ENCODE assay signal across 19 cellular contexts in genomic region chr3:10556312-10556711, GRCh38. TPM values are rescaled to one million over a fixed set of nuclear protein-coding genes. Genes with fewer than 3 reads are reported as not detected.
DNase-seq lines count a peak whose midpoint lies in the region; ATAC-seq and TF ChIP-seq lines count a peak whose summit lies in the region.
"Had no signal": no experiment of that assay in that cellular context is flagged by ENCODE, and none has a peak within 500 bp of the region (broad histone marks: within the 10 kb centered on the region; RNA-seq: fewer than 3 reads in every experiment).

No MANE protein-coding gene starts in this region.

- peaks cover 8% of the 10 kb centered on the region for H3K27me3 ChIP-seq in osteoblast (ENCODE audit: insufficient read depth, low read length)

- H3K9me3 ChIP-seq in osteoblast (ENCODE audit: low read depth, low read length), result no peaks in the 10 kb centered on the region

- H3K27ac Mint-ChIP-seq in activated naive CD8-positive, alpha-beta T cell treated with anti-CD3 and anti-CD28 coated beads for 36 hours, result no peak overlapping the region

- peaks cover 20% of the 10 kb centered on the region for H3K4me1 Mint-ChIP-seq in activated naive CD8-positive, alpha-beta T cell treated with anti-CD3 and anti-CD28 coated beads for 36 hours

- H4K20me1 ChIP-seq in osteoblast (ENCODE audit: insufficient read depth, low read length), result no peaks in the 10 kb centered on the region

- no peak overlapping the region for H3K4me2 ChIP-seq in osteoblast (ENCODE audit: insufficient read depth, low read length)

- no peaks in the 10 kb centered on the region for H3K36me3 ChIP-seq in osteoblast (ENCODE audit: insufficient read depth, low read length)

- H3K4me3 ChIP-seq in coronary artery (no peak overlapping the region), osteoblast (ENCODE audit: insufficient read depth, low read length) (no peak overlapping the region)
- H3K4me3 ChIP-seq: GM12878 had no signal

- peaks cover 8% of the 10 kb centered on the region for H3K27me3 Mint-ChIP-seq in activated naive CD8-positive, alpha-beta T cell treated with anti-CD3 and anti-CD28 coated beads for 36 hours

- TF ChIP-seq CTCF in coronary artery (IDR thresholded peaks at IDR 0.05), result no peak
- no peak for TF ChIP-seq CTCF in osteoblast (IDR thresholded peaks at IDR 0.05; ENCODE audit: extremely low read depth, low read depth, low read length)

- no peaks in the 10 kb centered on the region for H3K79me2 ChIP-seq in osteoblast (ENCODE audit: insufficient read depth, low read length)

- no peaks in the 10 kb centered on the region for H3K36me3 Mint-ChIP-seq in activated naive CD8-positive, alpha-beta T cell treated with anti-CD3 and anti-CD28 coated beads for 36 hours

- ATAC-seq in GM21381 (IDR thresholded peaks at IDR 0.05; ENCODE audit: unreplicated experiment) (no peak), HG03565 (IDR thresholded peaks at IDR 0.05; ENCODE audit: unreplicated experiment) (no peak)
- ATAC-seq: GM12878, Panc1 had no signal

- H2AFZ ChIP-seq in osteoblast (ENCODE audit: low read length), result no peak overlapping the region

- no peak overlapping the region for H3K4me3 Mint-ChIP-seq in activated naive CD8-positive, alpha-beta T cell treated with anti-CD3 and anti-CD28 coated beads for 36 hours

- peaks cover 22% of the 10 kb centered on the region for H3K4me1 ChIP-seq in osteoblast (ENCODE audit: insufficient read depth, low read length)

- H3K9me3 Mint-ChIP-seq in activated naive CD8-positive, alpha-beta T cell treated with anti-CD3 and anti-CD28 coated beads for 36 hours, result no peaks in the 10 kb centered on the region

- no peak overlapping the region for H3K27ac ChIP-seq in coronary artery
- H3K27ac ChIP-seq in osteoblast (ENCODE audit: low read depth, low read length), result no peak overlapping the region
- H3K27ac ChIP-seq: C4-2B, HL-60 had no signal

- DNase-seq in NCI-H2171 treated with DMSO at 0.1 percent for 48 hours (lab: John Stamatoyannopoulos, UW) (peak; percentile 22), NCI-H2171 (lab: John Stamatoyannopoulos, UW) (no peak), NCI-H524 treated with DMSO at 0.1 percent for 48 hours (lab: John Stamatoyannopoulos, UW) (peak; percentile 74), coronary artery (ENCODE audit: low spot score) (peak; percentile 62), osteoblast (ENCODE audit: insufficient read length, low spot score, missing footprints) (peak; percentile 17)
- no peak for DNase-seq in activated naive CD8-positive, alpha-beta T cell treated with anti-CD3 and anti-CD28 coated beads for 36 hours
- DNase-seq: 8988T, DMS53, MV-4-11, NCI-H1436, NCI-H2081, NCI-H345, SHP77 treated with DMSO at 0.1 percent for 48 hours had no signal

RNA-seq across cellular contexts. Expression of gene ATP2B2, which starts 50.9 kb away (rescaled TPM):
- not detected in 2 replicates for total RNA-seq in osteoblast
- total RNA-seq in activated naive CD8-positive, alpha-beta T cell treated with anti-CD3 and anti-CD28 coated beads for 36 hours, result not detected
- total RNA-seq: GM12878 had no signal

Comparison
In these comparisons a context has a peak if more than half of its experiments do, and no peak if none do; other contexts are left out.
1. DNase-seq: peak in NCI-H2171 treated with DMSO at 0.1 percent for 48 hours (single experiment), NCI-H524 treated with DMSO at 0.1 percent for 48 hours (single experiment), coronary artery (single experiment) and osteoblast (single experiment); none in NCI-H2171 (single experiment) and activated naive CD8-positive, alpha-beta T cell treated with anti-CD3 and anti-CD28 coated beads for 36 hours (single experiment).